23 cellular contexts compared by ENCODE assay signal in genomic region chr9:103410059-103410458, GRCh38.
"Had no signal": no experiment of that assay in that cellular context is flagged by ENCODE, and none has a peak within 500 bp of the region (broad histone marks: within the 10 kb centered on the region; RNA-seq: fewer than 3 reads in every experiment).

No MANE protein-coding gene starts in this region.

- ATAC-seq: activated CD8-positive, alpha-beta T cell treated with anti-CD3 and anti-CD28 coated beads for 36 hours; activated T-cell treated with anti-CD3 and anti-CD28 coated beads, Interleukin-2, amount 50 U/mL, for 4 hours; activated T-helper 17 cell treated with anti-CD3 and anti-CD28 coated beads, Interleukin-2, amount 50 U/mL, for 72 hours; heart left ventricle; left lobe of liver; natural killer cell; right cardiac atrium; WTC11 had no signal

- DNase-seq: activated CD4-positive, alpha-beta T cell treated with anti-CD3 and anti-CD28 coated beads for 1 hour; activated CD4-positive, alpha-beta T cell treated with anti-CD3 and anti-CD28 coated beads, Interleukin-2, amount 10 ng/mL, durations not matched to agents 7 days and 5 days; activated CD8-positive, alpha-beta T cell treated with anti-CD3 and anti-CD28 coated beads for 36 hours; activated gamma-delta T cell treated with Interleukin-2 at 50 U/mL for 16 hours; activated naive CD4-positive, alpha-beta T cell treated with anti-CD3 and anti-CD28 coated beads, Interleukin-2, amount 50 U/mL, for 16 hours; activated T-cell treated with anti-CD3 and anti-CD28 coated beads, Interleukin-2, amount 50 U/mL, for 4 hours; amniotic stem cell; caudate nucleus; foreskin fibroblast; heart left ventricle; kidney glomerular epithelial cell; mesendoderm; natural killer cell; right cardiac atrium; spleen; stimulated activated naive CD4-positive, alpha-beta T cell; T-helper 2 cell; testis; trophoblast cell; uterus had no signal
